13 cellular contexts compared by ENCODE assay signal in genomic region chr6:38185752-38186151, GRCh38.
DNase-seq lines count a peak whose midpoint lies in the region; ATAC-seq, FAIRE-seq and TF ChIP-seq lines count a peak whose summit lies in the region.
"Had no signal": no experiment of that assay in that cellular context is flagged by ENCODE, and none has a peak within 500 bp of the region (broad histone marks: within the 10 kb centered on the region; RNA-seq: fewer than 3 reads in every experiment).

No MANE protein-coding gene starts in this region.

- TF ChIP-seq POLR2A in IMR-90 (IDR thresholded peaks at IDR 0.05; ENCODE audit: low read depth, low read length) = no peak
- TF ChIP-seq POLR2A in endothelial cell of umbilical vein (IDR thresholded peaks at IDR 0.05; ENCODE audit: low read depth, low read length) = no peak
- TF ChIP-seq POLR2A in spleen (IDR thresholded peaks at IDR 0.05) = no peak

- H3K27ac ChIP-seq in CD4-positive, CD25-positive, alpha-beta regulatory T cell (ENCODE audit: insufficient read depth, low read length, poor library complexity, severe bottlenecking) = no peak overlapping the region
- no peak overlapping the region for H3K27ac ChIP-seq in IMR-90 (ENCODE audit: insufficient read depth, low read length)
- H3K27ac ChIP-seq in endothelial cell of umbilical vein (ENCODE audit: insufficient read depth, low read depth, low read length) = no peak overlapping the region
- no peak overlapping the region for H3K27ac ChIP-seq in spleen

- no peak for DNase-seq in CD4-positive, CD25-positive, alpha-beta regulatory T cell
- DNase-seq in IMR-90 (no peak), endothelial cell of umbilical vein (ENCODE audit: low read depth, low spot score) (no peak), spleen (peak; percentile 7), NCI-H187 (lab: John Stamatoyannopoulos, UW) (no peak), GM20000 (ENCODE audit: low spot score) (no peak), Calu3 (no peak)
- DNase-seq: CD4-positive, alpha-beta memory T cell; GF-D8 had no signal

- no peak overlapping the region for H2BK5ac ChIP-seq in IMR-90 (ENCODE audit: low read depth, low read length, poor library complexity, severe bottlenecking)

- no peak overlapping the region; the same call in 1 of the 2 replicates for H3K23ac ChIP-seq in IMR-90 (ENCODE audit: low read depth, low read length)

- no peaks in the 10 kb centered on the region for H3K9me3 ChIP-seq in CD4-positive, CD25-positive, alpha-beta regulatory T cell (ENCODE audit: control insufficient read depth in 2 of 2, low read length in 2 of 2)
- H3K9me3 ChIP-seq in IMR-90 (ENCODE audit: control insufficient read depth, insufficient read depth, low read length) (no peaks in the 10 kb centered on the region), endothelial cell of umbilical vein (replicated peaks; ENCODE audit: control insufficient read depth, insufficient read depth, low read length) (no peaks in the 10 kb centered on the region), spleen (no peaks in the 10 kb centered on the region)

- in situ Hi-C loops in IMR-90 (cut with MboI; ENCODE audit: low sequenced_read_pairs) = no loop called here

- 80% methylated on average over 1 of the region's 8 CpGs; no CpG with 5 or more reads in 1 of the 2 experiments for WGBS in IMR-90 (ENCODE audit: extremely low coverage in 2 of 2, insufficient read length in 1 of 2), 2 experiments
- 87 to 96% (median 93%) methylated on average over 8 of the region's 8 CpGs for WGBS in spleen, 5 donors

- no peak overlapping the region for H3K4ac ChIP-seq in IMR-90 (ENCODE audit: low read depth, low read length)

- no peak for TF ChIP-seq CTCF in IMR-90 (conservative IDR thresholded peaks at IDR 0.05; ENCODE audit: low read depth, low read length)
- TF ChIP-seq CTCF in endothelial cell of umbilical vein (IDR thresholded peaks at IDR 0.05; ENCODE audit: extremely low read depth in 1 of 2, insufficient read depth in 1 of 2, low read depth in 1 of 2, low read length in 2 of 2) = no peak
- no peak for TF ChIP-seq CTCF in spleen (IDR thresholded peaks at IDR 0.05 in 8 of 11, conservative IDR thresholded peaks at IDR 0.05 in 3 of 11)
- TF ChIP-seq CTCF in GM20000 (IDR thresholded peaks at IDR 0.05; ENCODE audit: extremely low read depth, missing control alignments) = no peak
- no peak for TF ChIP-seq CTCF in Calu3 (IDR thresholded peaks at IDR 0.05; ENCODE audit: unreplicated experiment)

- H4K20me1 ChIP-seq in IMR-90 (ENCODE audit: insufficient read depth, low read length) = no peaks in the 10 kb centered on the region; the same call in 1 of the 2 replicates
- no peaks in the 10 kb centered on the region for H4K20me1 ChIP-seq in endothelial cell of umbilical vein (replicated peaks; ENCODE audit: control insufficient read depth, extremely low read depth, insufficient read depth, low read length)

- no peak overlapping the region for H3K18ac ChIP-seq in IMR-90 (ENCODE audit: low read depth, low read length)

- H3K9me3 Mint-ChIP-seq in CD4-positive, CD25-positive, alpha-beta regulatory T cell = no peaks in the 10 kb centered on the region
- H3K9me3 Mint-ChIP-seq in Calu3 (ENCODE audit: low read depth, unreplicated experiment) = no peaks in the 10 kb centered on the region
- H3K9me3 Mint-ChIP-seq: CD4-positive, alpha-beta memory T cell had no signal

- no peaks in the 10 kb centered on the region for H3K27me3 Mint-ChIP-seq in CD4-positive, CD25-positive, alpha-beta regulatory T cell
- no peaks in the 10 kb centered on the region for H3K27me3 Mint-ChIP-seq in Calu3 (ENCODE audit: unreplicated experiment)
- H3K27me3 Mint-ChIP-seq: B cell; CD4-positive, alpha-beta memory T cell had no signal

- H2BK20ac ChIP-seq in IMR-90 (ENCODE audit: low read depth, low read length) = no peak overlapping the region

- H3K9me1 ChIP-seq in IMR-90 (ENCODE audit: insufficient read depth, low read length) (peaks cover 7% of the 10 kb centered on the region), endothelial cell of umbilical vein (replicated peaks; ENCODE audit: control insufficient read depth, extremely low read depth, insufficient read depth, low read length) (no peaks in the 10 kb centered on the region)

- H4K5ac ChIP-seq in IMR-90 (ENCODE audit: low read depth, low read length) = no peak overlapping the region

- no peak overlapping the region for H2BK15ac ChIP-seq in IMR-90 (ENCODE audit: low read depth, low read length)

- no peak overlapping the region for H3K4me3 ChIP-seq in CD4-positive, CD25-positive, alpha-beta regulatory T cell (ENCODE audit: low read depth, low read length)
- H3K4me3 ChIP-seq in IMR-90 (ENCODE audit: insufficient read depth, low read depth, low read length) (no peak overlapping the region), endothelial cell of umbilical vein (replicated peaks in 1 of 3; ENCODE audit: insufficient read depth in 1 of 3, low read depth in 1 of 3, low read length in 3 of 3) (no peak overlapping the region), spleen (no peak overlapping the region)

- 0 out of 2 replicates have a peak overlapping the region, but pooled peaks have one; percentile 14 for H3K14ac ChIP-seq in IMR-90 (replicated peaks; ENCODE audit: low read depth, low read length)

- peaks cover 23% of the 10 kb centered on the region for H3K36me3 Mint-ChIP-seq in CD4-positive, CD25-positive, alpha-beta regulatory T cell
- H3K36me3 Mint-ChIP-seq in Calu3 (ENCODE audit: insufficient read depth, unreplicated experiment) = no peaks in the 10 kb centered on the region

- intact Hi-C loops in IMR-90 (cut with micrococcal nuclease) = no loop called here
- intact Hi-C loops in endothelial cell of umbilical vein (cut with micrococcal nuclease) = no loop called here
- intact Hi-C loops in spleen (cut with DNase I; ENCODE audit: low total_unique reads) = no loop called here
- intact Hi-C loops in Calu3 (cut with micrococcal nuclease; ENCODE audit: unreplicated experiment) = no loop called here

- H2BK120ac ChIP-seq in IMR-90 (ENCODE audit: low read depth, low read length) = no peak overlapping the region

- H3K79me2 ChIP-seq in endothelial cell of umbilical vein (ENCODE audit: control insufficient read depth, insufficient read depth, low read length) = no peaks in the 10 kb centered on the region

- no peak for TF ChIP-seq RAD21 in IMR-90 (IDR thresholded peaks at IDR 0.05; ENCODE audit: low read length)

- FAIRE-seq in endothelial cell of umbilical vein (lab: Jason Lieb, UNC) = peak; percentile 4
- FAIRE-seq: A204.1, H54 had no signal

- H4K91ac ChIP-seq in IMR-90 (ENCODE audit: insufficient read depth, low read depth, low read length) = no peak overlapping the region

- H2AFZ ChIP-seq in IMR-90 (replicated peaks; ENCODE audit: low read length, poor library complexity) (no peak overlapping the region), endothelial cell of umbilical vein (ENCODE audit: low read depth, low read length) (no peak overlapping the region)

- H3K4me1 Mint-ChIP-seq in CD4-positive, CD25-positive, alpha-beta regulatory T cell = peaks cover 0 to 4% (median 0%) of the 10 kb centered on the region in 4 donors
- H3K4me1 Mint-ChIP-seq in Calu3 (ENCODE audit: low read depth, unreplicated experiment) = no peaks in the 10 kb centered on the region
- H3K4me1 Mint-ChIP-seq: B cell had no signal

- POLR2A ChIA-PET in IMR-90 (lab: Charles Lee; ENCODE audit: unreplicated experiment) (no interaction called here), endothelial cell of umbilical vein (lab: Charles Lee) (no interaction called here)

- no peaks in the 10 kb centered on the region; a peak in 1 of 4 replicates for H3K79me1 ChIP-seq in IMR-90 (ENCODE audit: low read depth in 1 of 2, low read length in 2 of 2)

- no peak overlapping the region for H3K4me3 Mint-ChIP-seq in CD4-positive, CD25-positive, alpha-beta regulatory T cell
- H3K4me3 Mint-ChIP-seq in Calu3 (ENCODE audit: low read depth, unreplicated experiment) = no peak overlapping the region
- H3K4me3 Mint-ChIP-seq: B cell; CD4-positive, alpha-beta memory T cell had no signal

- no peak overlapping the region for H4K8ac ChIP-seq in IMR-90 (ENCODE audit: low read depth in 2 of 2, low read length in 2 of 2)

- peak overlapping the region; percentile 80 for H2AK9ac ChIP-seq in IMR-90 (replicated peaks; ENCODE audit: low read depth, low read length, poor library complexity)

- no peak overlapping the region for H3K9ac ChIP-seq in IMR-90 (ENCODE audit: low read depth, low read length)
- no peak overlapping the region for H3K9ac ChIP-seq in endothelial cell of umbilical vein (replicated peaks; ENCODE audit: extremely low read depth, insufficient read depth, low read length)

- no peak overlapping the region for H3K56ac ChIP-seq in IMR-90 (ENCODE audit: extremely low read depth, insufficient read depth, low read length)

- CTCF ChIA-PET in IMR-90 (lab: Yijun Ruan, JAX) = no interaction called here
- CTCF ChIA-PET in endothelial cell of umbilical vein (lab: Charles Lee) = no interaction called here
- CTCF ChIA-PET in Calu3 (lab: Charles Lee) = no interaction called here

- H3K4me2 ChIP-seq in IMR-90 (ENCODE audit: low read depth, low read length) (no peak overlapping the region), endothelial cell of umbilical vein (ENCODE audit: insufficient read depth, low read length) (no peak overlapping the region)

- H3K27ac Mint-ChIP-seq in CD4-positive, CD25-positive, alpha-beta regulatory T cell = peak overlapping the region in 2 of 3 donors; percentile 46 to 48
- no peak overlapping the region for H3K27ac Mint-ChIP-seq in Calu3 (ENCODE audit: unreplicated experiment)
- H3K27ac Mint-ChIP-seq: B cell had no signal

- H3K4me1 ChIP-seq in CD4-positive, CD25-positive, alpha-beta regulatory T cell (ENCODE audit: control insufficient read depth, insufficient read depth, low read length, poor library complexity, severe bottlenecking) = no peaks in the 10 kb centered on the region
- H3K4me1 ChIP-seq in IMR-90 (ENCODE audit: control insufficient read depth, insufficient read depth, low read length) (no peaks in the 10 kb centered on the region), endothelial cell of umbilical vein (ENCODE audit: control insufficient read depth, extremely low read depth, insufficient read depth, low read length) (no peaks in the 10 kb centered on the region), spleen (no peaks in the 10 kb centered on the region)

- no TSS peak for BruUV-seq in IMR-90 (replicated peaks; lab: Mats Ljungman, UMichigan)
- BruUV-seq in endothelial cell of umbilical vein (replicated peaks; lab: Mats Ljungman, UMichigan) = no TSS peak
- BruUV-seq in Calu3 (replicated peaks; lab: Mats Ljungman, UMichigan) = no TSS peak

- H3K36me3 ChIP-seq in CD4-positive, CD25-positive, alpha-beta regulatory T cell (ENCODE audit: control insufficient read depth, insufficient read depth, low read length) = peaks cover 7% of the 10 kb centered on the region
- H3K36me3 ChIP-seq in IMR-90 (ENCODE audit: control insufficient read depth, insufficient read depth, low read length) (peaks cover 2% of the 10 kb centered on the region; the same call in 1 of the 2 replicates), endothelial cell of umbilical vein (ENCODE audit: control insufficient read depth in 2 of 2, extremely low read depth in 1 of 2, insufficient read depth in 2 of 2, low read length in 2 of 2) (no peaks in the 10 kb centered on the region), spleen (peaks cover 0 to 43% (median 0%) of the 10 kb centered on the region in 6 donors)

- H3K27me3 ChIP-seq in CD4-positive, CD25-positive, alpha-beta regulatory T cell (ENCODE audit: control insufficient read depth, insufficient read depth, low read length) = no peaks in the 10 kb centered on the region
- no peaks in the 10 kb centered on the region for H3K27me3 ChIP-seq in IMR-90 (ENCODE audit: control insufficient read depth, insufficient read depth, low read length)
- no peaks in the 10 kb centered on the region for H3K27me3 ChIP-seq in endothelial cell of umbilical vein (ENCODE audit: control insufficient read depth in 2 of 2, insufficient read depth in 2 of 2, low read length in 2 of 2)
- no peaks in the 10 kb centered on the region for H3K27me3 ChIP-seq in spleen (replicated peaks in 1 of 7)

- no peak for ATAC-seq in CD4-positive, CD25-positive, alpha-beta regulatory T cell (ENCODE audit: low read depth in 2 of 2)
- no peak for ATAC-seq in IMR-90 (ENCODE audit: low read depth)
- ATAC-seq: HCT116 had no signal

- dilution Hi-C loops in IMR-90 (cut with HindIII; ENCODE audit: low sequenced_read_pairs, unreplicated experiment) = no loop called here
- dilution Hi-C loops in endothelial cell of umbilical vein (cut with MboI; ENCODE audit: extremely low pct_ligation_motif_present, low sequenced_read_pairs) = no loop called here

- no peak overlapping the region for H2AK5ac ChIP-seq in IMR-90 (ENCODE audit: low read depth, low read length)
